Comparison of ENCODE assay signal across 22 cellular contexts in genomic region chr1:901108-901859, GRCh38. TPM values are rescaled to one million over a fixed set of nuclear protein-coding genes. Genes with fewer than 3 reads are reported as not detected.
A peak's percentile ranks its signal among the peaks of the same experiment; 100 is the strongest.
DNase-seq lines count a peak whose midpoint lies in the region; ATAC-seq, FAIRE-seq and TF ChIP-seq lines count a peak whose summit lies in the region.
"Had no signal": no experiment of that assay in that cellular context is flagged by ENCODE, and none has a peak within 500 bp of the region (broad histone marks: within the 10 kb centered on the region; RNA-seq: fewer than 3 reads in every experiment).

No MANE protein-coding gene starts in this region.

- H2AFZ ChIP-seq in H1 (ENCODE audit: low read length) (no peak overlapping the region), neural progenitor cell (replicated peaks) (no peak overlapping the region)
- H2AFZ ChIP-seq: GM23338 had no signal

- peaks cover 3% of the 10 kb centered on the region for H3K36me3 Mint-ChIP-seq in activated CD4-positive, alpha-beta T cell treated with anti-CD3 and anti-CD28 coated beads, Interleukin-2, amount 10 ng/mL, durations not matched to agents 7 days and 5 days (ENCODE audit: low read depth)
- H3K36me3 Mint-ChIP-seq in neural progenitor cell, result no peaks in the 10 kb centered on the region
- H3K36me3 Mint-ChIP-seq in activated CD8-positive, alpha-beta memory T cell treated with anti-CD3 and anti-CD28 coated beads, Interleukin-2, amount 10 ng/mL, durations not matched to agents 7 days and 5 days, result peaks cover 6% of the 10 kb centered on the region
- H3K36me3 Mint-ChIP-seq: CD8-positive, alpha-beta T cell had no signal

- no peak overlapping the region for H3K18ac ChIP-seq in H1 (ENCODE audit: extremely low read depth, low read length)

- no peak overlapping the region for H2AK5ac ChIP-seq in H1 (ENCODE audit: low read depth, low read length)

- H3K36me3 ChIP-seq in HEK293 (ENCODE audit: control insufficient read depth in 2 of 2, insufficient read depth in 1 of 2, low read length in 2 of 2), result no peaks in the 10 kb centered on the region
- H3K36me3 ChIP-seq in H1 (ENCODE audit: control insufficient read depth in 2 of 4, insufficient read depth in 4 of 4, low read length in 3 of 4), result no peaks in the 10 kb centered on the region
- H3K36me3 ChIP-seq in neural progenitor cell, result no peaks in the 10 kb centered on the region
- H3K36me3 ChIP-seq: BLaER1 had no signal

- no peak overlapping the region for H3K27ac ChIP-seq in HEK293 (ENCODE audit: extremely low read depth, low read depth, low read length)
- no peak overlapping the region for H3K27ac ChIP-seq in H1 (ENCODE audit: low read depth, low read length)
- no peak overlapping the region for H3K27ac ChIP-seq in neural progenitor cell
- H3K27ac ChIP-seq: BLaER1 had no signal

- no peak overlapping the region for H2BK5ac ChIP-seq in H1 (ENCODE audit: low read depth, low read length)

- no peak for FAIRE-seq in H1 (lab: Jason Lieb, UNC)
- FAIRE-seq: G401.6 had no signal

- no peak overlapping the region for H2BK12ac ChIP-seq in H1 (ENCODE audit: low read depth, low read length)

- no peak overlapping the region for H2BK120ac ChIP-seq in H1 (replicated peaks; ENCODE audit: low read depth, low read length)

- H3K4me3 Mint-ChIP-seq in activated CD4-positive, alpha-beta T cell treated with anti-CD3 and anti-CD28 coated beads, Interleukin-2, amount 10 ng/mL, durations not matched to agents 7 days and 5 days, result no peak overlapping the region
- no peak overlapping the region for H3K4me3 Mint-ChIP-seq in neural progenitor cell
- H3K4me3 Mint-ChIP-seq in activated CD8-positive, alpha-beta memory T cell treated with anti-CD3 and anti-CD28 coated beads, Interleukin-2, amount 10 ng/mL, durations not matched to agents 7 days and 5 days, result no peak overlapping the region
- H3K4me3 Mint-ChIP-seq: CD8-positive, alpha-beta T cell; GM23338 had no signal

- H3F3A ChIP-seq in neural progenitor cell (ENCODE audit: low read depth), result no peaks in the 10 kb centered on the region

- no peak for TF ChIP-seq POLR2A in H1 (IDR thresholded peaks at IDR 0.05; ENCODE audit: control extremely low read depth in 1 of 2, low read depth in 2 of 2, low read length in 2 of 2)

- H3K27ac Mint-ChIP-seq in activated CD4-positive, alpha-beta T cell treated with anti-CD3 and anti-CD28 coated beads, Interleukin-2, amount 10 ng/mL, durations not matched to agents 7 days and 5 days, result no peak overlapping the region
- H3K27ac Mint-ChIP-seq in neural progenitor cell, result no peak overlapping the region
- no peak overlapping the region for H3K27ac Mint-ChIP-seq in activated CD8-positive, alpha-beta memory T cell treated with anti-CD3 and anti-CD28 coated beads, Interleukin-2, amount 10 ng/mL, durations not matched to agents 7 days and 5 days
- H3K27ac Mint-ChIP-seq: CD8-positive, alpha-beta T cell; GM23338 had no signal

- no peak overlapping the region for H3K56ac ChIP-seq in H1 (replicated peaks; ENCODE audit: insufficient read length, low read depth, low read length)

- H4K91ac ChIP-seq in H1 (replicated peaks; ENCODE audit: insufficient read length, low read length), result no peak overlapping the region

- no peaks in the 10 kb centered on the region for H3K79me1 ChIP-seq in H1 (ENCODE audit: low read depth, low read length)

- 0 out of 2 replicates have a peak overlapping the region, but pooled peaks have one; percentile 51 for H4K8ac ChIP-seq in H1 (ENCODE audit: extremely low read depth, insufficient read depth, low read length)

- H3K9me3 ChIP-seq in HEK293 (ENCODE audit: control insufficient read depth, insufficient read depth, low read depth, low read length) (no peaks in the 10 kb centered on the region), H1 (ENCODE audit: insufficient read depth in 2 of 2, low read depth in 1 of 2, low read length in 1 of 2) (no peaks in the 10 kb centered on the region), neural progenitor cell (ENCODE audit: low read depth) (no peaks in the 10 kb centered on the region)

- peak; percentile 4 for DNase-seq in activated CD4-positive, alpha-beta T cell treated with anti-CD3 and anti-CD28 coated beads, Interleukin-2, amount 10 ng/mL, durations not matched to agents 7 days and 5 days
- DNase-seq in activated CD4-positive, alpha-beta T cell treated with anti-CD3 and anti-CD28 coated beads, Interleukin-2, amount 50 U/mL, for 4 hours, result no peak
- no peak for DNase-seq in H1 (ENCODE audit: low read depth in 1 of 2, low spot score in 2 of 2)
- DNase-seq in neural progenitor cell (ENCODE audit: low spot score), result peak; percentile 1
- no peak for DNase-seq in activated CD8-positive, alpha-beta memory T cell treated with anti-CD3 and anti-CD28 coated beads, Interleukin-2, amount 10 ng/mL, durations not matched to agents 7 days and 5 days
- DNase-seq in DMS 273 treated with DMSO at 0.1 percent for 48 hours (lab: John Stamatoyannopoulos, UW), result no peak
- DNase-seq: DND-41; IMR-90; Kasumi-1; MM.1S; NCI-H1105 treated with DMSO at 0.1 percent for 48 hours; NCI-H1694 treated with DMSO at 0.1 percent for 48 hours; NCI-H2107; NCI-H2227 treated with DMSO at 0.1 percent for 48 hours; NCI-H524 treated with DMSO at 0.1 percent for 48 hours; NK-92 treated with Interleukin-12 subunit alpha and Interleukin-12 subunit beta, amount 100 ng/mL, for 24 hours had no signal

- H3K79me2 ChIP-seq in H1 (ENCODE audit: control insufficient read depth in 1 of 2, insufficient read depth in 2 of 2, low read length in 2 of 2) (no peaks in the 10 kb centered on the region), neural progenitor cell (ENCODE audit: low read depth) (no peaks in the 10 kb centered on the region)

- POLR2A ChIA-PET in activated CD4-positive, alpha-beta T cell treated with anti-CD3 and anti-CD28 coated beads, Interleukin-2, amount 10 ng/mL, durations not matched to agents 7 days and 5 days (lab: Charles Lee), result no interaction called here
- POLR2A ChIA-PET in HEK293 (lab: Yijun Ruan, JAX) (interaction anchor here (1.5 kb wide), 1 partner anchor 40 kb away, joined by 3 read pairs; no protein-coding TSS in a partner anchor), H1 (lab: Charles Lee; ENCODE audit: partially characterized antibody) (no interaction called here)

- H3K9ac ChIP-seq in H1 (replicated peaks in 1 of 4; ENCODE audit: extremely low read depth in 1 of 4, low read depth in 3 of 4, low read length in 3 of 4) (no peak overlapping the region), neural progenitor cell (no peak overlapping the region)
- H3K9ac ChIP-seq: BLaER1 had no signal

- CTCF ChIA-PET in activated CD4-positive, alpha-beta T cell treated with anti-CD3 and anti-CD28 coated beads, Interleukin-2, amount 10 ng/mL, durations not matched to agents 7 days and 5 days (lab: Charles Lee), result no interaction called here
- CTCF ChIA-PET in HEK293 (lab: Yijun Ruan, JAX), result no interaction called here
- CTCF ChIA-PET in H1 (lab: Charles Lee; ENCODE audit: partially characterized antibody), result interaction anchor here (0.6 to 0.8 kb wide), 2 partner anchors 69 to 124 kb away, joined by 3 to 4 read pairs; no protein-coding TSS in a partner anchor
- CTCF ChIA-PET in activated CD8-positive, alpha-beta memory T cell treated with anti-CD3 and anti-CD28 coated beads, Interleukin-2, amount 10 ng/mL, durations not matched to agents 7 days and 5 days (lab: Charles Lee), result interaction anchor here (1.0 to 1.5 kb wide), 2 partner anchors 9 to 32 kb away, joined by 3 read pairs; no protein-coding TSS in a partner anchor

- 0 out of 2 replicates have a peak, but pooled peaks cover 5% of the 10 kb centered on the region for H3K4me1 ChIP-seq in HEK293 (ENCODE audit: control insufficient read depth, insufficient read depth, low read length)
- H3K4me1 ChIP-seq in H1 (replicated peaks in 1 of 4; ENCODE audit: control insufficient read depth in 3 of 4, insufficient read depth in 4 of 4, low read length in 3 of 4), result peaks cover 0 to 5% (median 2%) of the 10 kb centered on the region in 4 experiments; a peak in 3 of 7 replicates
- no peaks in the 10 kb centered on the region for H3K4me1 ChIP-seq in neural progenitor cell

- no peak overlapping the region for H2BK20ac ChIP-seq in H1 (ENCODE audit: low read length)

- H3K27me3 ChIP-seq in H1 (replicated peaks in 1 of 4; ENCODE audit: control insufficient read depth in 3 of 4, extremely low read depth in 1 of 4, insufficient read depth in 3 of 4, low read length in 3 of 4), result peaks cover 20 to 29% (median 26%) of the 10 kb centered on the region in 4 experiments
- H3K27me3 ChIP-seq in neural progenitor cell, result peaks cover 97% of the 10 kb centered on the region

- TF ChIP-seq RAD21 in H1 (IDR thresholded peaks at IDR 0.05 in 1 of 2, conservative IDR thresholded peaks at IDR 0.05 in 1 of 2; ENCODE audit: low read depth in 2 of 2, low read length in 2 of 2), result no peak

- no peak overlapping the region for H4K5ac ChIP-seq in H1 (ENCODE audit: insufficient read length, low read depth, low read length)

- H3K23me2 ChIP-seq in H1 (ENCODE audit: low read depth, low read length), result peaks cover 2% of the 10 kb centered on the region; the same call in 1 of the 2 replicates

- TF ChIP-seq EP300 in H1 (IDR thresholded peaks at IDR 0.05; ENCODE audit: borderline replicate concordance in 1 of 2, low read depth in 2 of 2, low read length in 2 of 2), result no peak

- H4K20me1 ChIP-seq in H1 (replicated peaks in 1 of 2; ENCODE audit: control insufficient read depth in 1 of 2, insufficient read depth in 2 of 2, low read length in 2 of 2) (peaks cover 0 to under 1% of the 10 kb centered on the region in 2 experiments), neural progenitor cell (ENCODE audit: low read depth) (no peaks in the 10 kb centered on the region)

- H3K14ac ChIP-seq in H1 (ENCODE audit: insufficient read length), result no peak overlapping the region

- no peak overlapping the region for H3K4me3 ChIP-seq in HEK293 (ENCODE audit: low read depth, low read length)
- no peak overlapping the region for H3K4me3 ChIP-seq in H1 (ENCODE audit: extremely low read depth in 1 of 4, insufficient read depth in 2 of 4, low read depth in 3 of 4, low read length in 4 of 4)
- no peak overlapping the region for H3K4me3 ChIP-seq in neural progenitor cell
- H3K4me3 ChIP-seq: BLaER1, GM23338 had no signal

- 86% methylated on average over 18 of the region's 18 CpGs; no CpG with 5 or more reads in 1 of the 2 experiments for WGBS in H1 (ENCODE audit: extremely low coverage in 1 of 2, insufficient coverage in 1 of 2, insufficient read length in 1 of 2, insufficient replicate concordance in 2 of 2, low coverage in 1 of 2, low lambda C conversion rate in 2 of 2, missing lambda C conversion rate in 1 of 2), 2 experiments

- H3K27me3 Mint-ChIP-seq in activated CD4-positive, alpha-beta T cell treated with anti-CD3 and anti-CD28 coated beads, Interleukin-2, amount 10 ng/mL, durations not matched to agents 7 days and 5 days, result peaks cover 36% of the 10 kb centered on the region
- peaks cover 26% of the 10 kb centered on the region for H3K27me3 Mint-ChIP-seq in neural progenitor cell (ENCODE audit: insufficient read depth, low read depth)
- H3K27me3 Mint-ChIP-seq in activated CD8-positive, alpha-beta memory T cell treated with anti-CD3 and anti-CD28 coated beads, Interleukin-2, amount 10 ng/mL, durations not matched to agents 7 days and 5 days, result peaks cover 57% of the 10 kb centered on the region

- TF ChIP-seq CTCF in HEK293 (tag by site-specific recombination; IDR thresholded peaks at IDR 0.05), result no peak
- no peak for TF ChIP-seq CTCF in H1 (IDR thresholded peaks at IDR 0.05; ENCODE audit: control extremely low read depth in 1 of 3, insufficient read depth in 1 of 3, low read depth in 1 of 3, low read length in 3 of 3)
- TF ChIP-seq CTCF in neural progenitor cell (IDR thresholded peaks at IDR 0.05), result no peak

- H3K4me2 ChIP-seq in H1 (ENCODE audit: insufficient read depth in 1 of 2, low read depth in 2 of 2, low read length in 2 of 2) (no peak overlapping the region), neural progenitor cell (no peak overlapping the region)
- H3K4me2 ChIP-seq: BLaER1, GM23338 had no signal

- peaks cover 7% of the 10 kb centered on the region for H3K9me3 Mint-ChIP-seq in activated CD4-positive, alpha-beta T cell treated with anti-CD3 and anti-CD28 coated beads, Interleukin-2, amount 10 ng/mL, durations not matched to agents 7 days and 5 days
- H3K9me3 Mint-ChIP-seq in neural progenitor cell, result peaks cover 4% of the 10 kb centered on the region
- H3K9me3 Mint-ChIP-seq in activated CD8-positive, alpha-beta memory T cell treated with anti-CD3 and anti-CD28 coated beads, Interleukin-2, amount 10 ng/mL, durations not matched to agents 7 days and 5 days (ENCODE audit: low read depth), result peaks cover 3% of the 10 kb centered on the region
- H3K9me3 Mint-ChIP-seq: GM23338 had no signal

- H2BK15ac ChIP-seq in H1 (ENCODE audit: low read length), result no peak overlapping the region

- no peak overlapping the region for H3K4ac ChIP-seq in H1 (replicated peaks; ENCODE audit: insufficient read length, low read depth, low read length)

- peaks cover 23% of the 10 kb centered on the region for H3K4me1 Mint-ChIP-seq in activated CD4-positive, alpha-beta T cell treated with anti-CD3 and anti-CD28 coated beads, Interleukin-2, amount 10 ng/mL, durations not matched to agents 7 days and 5 days
- H3K4me1 Mint-ChIP-seq in neural progenitor cell, result peaks cover 11% of the 10 kb centered on the region
- H3K4me1 Mint-ChIP-seq in activated CD8-positive, alpha-beta memory T cell treated with anti-CD3 and anti-CD28 coated beads, Interleukin-2, amount 10 ng/mL, durations not matched to agents 7 days and 5 days, result peaks cover 23% of the 10 kb centered on the region

- no peak for ATAC-seq in HG03196 (IDR thresholded peaks at IDR 0.05; ENCODE audit: unreplicated experiment)
- ATAC-seq in activated CD8-positive, alpha-beta memory T cell treated with anti-CD3 and anti-CD28 coated beads, Interleukin-2, amount 10 ng/mL, durations not matched to agents 7 days and 5 days, result no peak
- ATAC-seq: CD8-positive, alpha-beta T cell; GM23338 had no signal

- no peak overlapping the region for H3K23ac ChIP-seq in H1 (ENCODE audit: insufficient read length)

RNA-seq across cellular contexts. Expression of gene SAMD11, which starts 22.4 kb away (rescaled TPM):
- total RNA-seq in activated CD4-positive, alpha-beta T cell treated with anti-CD3 and anti-CD28 coated beads, Interleukin-2, amount 10 ng/mL, durations not matched to agents 7 days and 5 days, result not detected
- 0.25 and 0.30 TPM in 2 replicates for total RNA-seq in H1 (2021; fragmentation: NEBNext Ultra II Directional; extraction: Animal tissue kit (Norgen Biotek cat#: 25700))
- 0.18 and 0.66 TPM in 2 replicates for polyA plus RNA-seq in H1 (2011; rRNA removed)
- polyA plus RNA-seq in H1 (2011; cell fraction: cytosol; rRNA removed), result 0.74 TPM
- polyA plus RNA-seq in H1 (2011; cell fraction: nucleus; rRNA removed), result 2.3 TPM
- polyA plus RNA-seq in H1 (2012, experiment 1 of 2), result 0.13 to 0.43 TPM (median 0.25 TPM) in 3 of 4 replicates, not detected in the other
- polyA plus RNA-seq in H1 (2012, experiment 2 of 2), result 1.7 TPM
- polyA plus RNA-seq in H1 (2013, experiment 1 of 2), result 0.06 TPM
- 0.06 TPM for polyA plus RNA-seq in H1 (2013, experiment 2 of 2)
- 0.10 TPM in 1 of 2 replicates, not detected in the other for polyA minus RNA-seq in H1 (2011; rRNA and poly(A)+ RNA removed)
- 11.0 TPM for polyA minus RNA-seq in H1 (2011; cell fraction: cytosol; rRNA and poly(A)+ RNA removed)
- polyA minus RNA-seq in H1 (2011; cell fraction: nucleus; rRNA and poly(A)+ RNA removed), result 1.3 TPM
- total RNA-seq in neural progenitor cell (ENCODE audit: low replicate concordance), result 0.15 TPM in 1 of 2 replicates, not detected in the other
- under 1 TPM in 1 of 2 experiments, not detected in 1; 0.61 TPM for total RNA-seq in activated CD8-positive, alpha-beta memory T cell treated with anti-CD3 and anti-CD28 coated beads, Interleukin-2, amount 10 ng/mL, durations not matched to agents 7 days and 5 days
- total RNA-seq: CD8-positive, alpha-beta T cell had no signal

RNA-seq across cellular contexts. Expression of gene NOC2L, which starts 57.8 kb away (rescaled TPM):
- 10 to 100 TPM; 60.5 to 71.8 TPM for total RNA-seq in activated CD4-positive, alpha-beta T cell treated with anti-CD3 and anti-CD28 coated beads, Interleukin-2, amount 10 ng/mL, durations not matched to agents 7 days and 5 days
- 130 TPM in 2 replicates for total RNA-seq in H1 (2021; fragmentation: NEBNext Ultra II Directional; extraction: Animal tissue kit (Norgen Biotek cat#: 25700))
- polyA plus RNA-seq in H1 (2011; rRNA removed), result 74.7 and 115 TPM in 2 replicates
- polyA plus RNA-seq in H1 (2011; cell fraction: cytosol; rRNA removed), result 102 TPM
- polyA plus RNA-seq in H1 (2011; cell fraction: nucleus; rRNA removed), result 134 TPM
- polyA plus RNA-seq in H1 (2012, experiment 1 of 2), result 82.3 to 121 TPM (median 117 TPM) in 4 replicates
- polyA plus RNA-seq in H1 (2012, experiment 2 of 2), result 111 TPM
- polyA plus RNA-seq in H1 (2013, experiment 1 of 2), result 70.9 TPM
- 66.0 TPM for polyA plus RNA-seq in H1 (2013, experiment 2 of 2)
- polyA minus RNA-seq in H1 (2011; rRNA and poly(A)+ RNA removed), result 83.7 and 85.6 TPM in 2 replicates
- polyA minus RNA-seq in H1 (2011; cell fraction: cytosol; rRNA and poly(A)+ RNA removed), result 73.3 TPM
- 46.5 TPM for polyA minus RNA-seq in H1 (2011; cell fraction: nucleus; rRNA and poly(A)+ RNA removed)
- 39.6 and 69.1 TPM in 2 replicates for total RNA-seq in neural progenitor cell (ENCODE audit: low replicate concordance)
- total RNA-seq in activated CD8-positive, alpha-beta memory T cell treated with anti-CD3 and anti-CD28 coated beads, Interleukin-2, amount 10 ng/mL, durations not matched to agents 7 days and 5 days, result 100 to 1,000 TPM in 1 of 2 experiments, 10 to 100 TPM in 1; 68.9 to 103 TPM

RNA-seq across cellular contexts. Expression of gene KLHL17, which starts 59.1 kb away (rescaled TPM):
- 10 to 100 TPM; 23.6 to 27.1 TPM for total RNA-seq in activated CD4-positive, alpha-beta T cell treated with anti-CD3 and anti-CD28 coated beads, Interleukin-2, amount 10 ng/mL, durations not matched to agents 7 days and 5 days
- total RNA-seq in H1 (2021; fragmentation: NEBNext Ultra II Directional; extraction: Animal tissue kit (Norgen Biotek cat#: 25700)), result 30.1 and 32.6 TPM in 2 replicates
- 36.1 and 62.3 TPM in 2 replicates for polyA plus RNA-seq in H1 (2011; rRNA removed)
- 40.0 TPM for polyA plus RNA-seq in H1 (2011; cell fraction: cytosol; rRNA removed)
- 508 TPM for polyA plus RNA-seq in H1 (2011; cell fraction: nucleus; rRNA removed)
- 23.1 to 39.3 TPM (median 34.1 TPM) in 4 replicates for polyA plus RNA-seq in H1 (2012, experiment 1 of 2)
- 21.6 TPM for polyA plus RNA-seq in H1 (2012, experiment 2 of 2)
- polyA plus RNA-seq in H1 (2013, experiment 1 of 2), result 30.7 TPM
- 26.7 TPM for polyA plus RNA-seq in H1 (2013, experiment 2 of 2)
- polyA minus RNA-seq in H1 (2011; rRNA and poly(A)+ RNA removed), result 5.8 and 7.8 TPM in 2 replicates
- polyA minus RNA-seq in H1 (2011; cell fraction: cytosol; rRNA and poly(A)+ RNA removed), result 14.6 TPM
- polyA minus RNA-seq in H1 (2011; cell fraction: nucleus; rRNA and poly(A)+ RNA removed), result 47.3 TPM
- total RNA-seq in neural progenitor cell (ENCODE audit: low replicate concordance), result 10.7 and 33.8 TPM in 2 replicates
- total RNA-seq in activated CD8-positive, alpha-beta memory T cell treated with anti-CD3 and anti-CD28 coated beads, Interleukin-2, amount 10 ng/mL, durations not matched to agents 7 days and 5 days, result 10 to 100 TPM; 30.7 to 32.4 TPM

Comparison
In these comparisons a context has a peak if more than half of its experiments do, and no peak if none do; other contexts are left out.
1. DNase-seq: peak in activated CD4-positive, alpha-beta T cell treated with anti-CD3 and anti-CD28 coated beads, Interleukin-2, amount 10 ng/mL, durations not matched to agents 7 days and 5 days (single experiment) and neural progenitor cell (single experiment); none in activated CD4-positive, alpha-beta T cell treated with anti-CD3 and anti-CD28 coated beads, Interleukin-2, amount 50 U/mL, for 4 hours (0 of 2), H1 (0 of 2), activated CD8-positive, alpha-beta memory T cell treated with anti-CD3 and anti-CD28 coated beads, Interleukin-2, amount 10 ng/mL, durations not matched to agents 7 days and 5 days (single experiment) and DMS 273 treated with DMSO at 0.1 percent for 48 hours (single experiment).
2. CTCF ChIA-PET loops: an anchor here in H1 (0.6 to 0.8 kb wide) and activated CD8-positive, alpha-beta memory T cell treated with anti-CD3 and anti-CD28 coated beads, Interleukin-2, amount 10 ng/mL, durations not matched to agents 7 days and 5 days (1.0 to 1.5 kb wide); none called in activated CD4-positive, alpha-beta T cell treated with anti-CD3 and anti-CD28 coated beads, Interleukin-2, amount 10 ng/mL, durations not matched to agents 7 days and 5 days and HEK293.